8 cellular contexts compared by ENCODE assay signal in the genomic region with DNA sequence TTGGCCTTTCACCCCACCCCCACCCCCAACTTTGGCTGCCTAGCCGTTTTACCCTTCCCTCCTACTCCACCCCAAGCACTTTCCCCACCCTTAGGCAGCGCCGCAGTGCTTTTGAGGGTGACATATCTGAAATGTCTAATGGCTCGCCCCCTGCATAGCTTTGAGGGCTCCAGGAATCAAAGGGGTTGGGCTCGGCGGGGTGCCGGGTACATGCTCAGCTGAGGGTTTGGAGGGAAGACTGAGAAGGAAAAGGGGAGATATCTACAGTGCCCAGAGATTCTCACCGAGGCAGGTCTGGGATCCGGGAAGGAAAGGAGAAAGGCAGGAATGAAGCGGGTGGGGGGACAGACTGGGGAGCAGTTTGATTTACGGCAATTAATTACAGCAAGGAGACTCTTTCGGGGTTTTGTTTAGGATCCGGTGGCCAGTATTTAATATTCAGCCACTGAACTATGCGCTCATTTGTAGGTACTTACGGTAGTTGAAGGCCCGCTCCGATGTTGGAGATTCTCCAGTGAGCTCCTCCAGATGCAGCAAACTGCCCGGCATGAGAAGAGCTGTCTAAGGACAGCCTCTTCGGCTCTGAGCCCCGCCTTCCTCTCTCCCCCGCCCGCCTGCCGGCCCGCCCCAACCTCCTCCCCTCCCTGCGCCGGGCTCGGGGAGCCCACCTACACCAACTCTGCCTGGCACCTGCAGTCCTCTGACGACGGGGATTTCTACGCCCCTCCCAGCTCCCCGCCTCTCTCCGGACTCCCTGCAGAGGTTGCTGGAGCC. TPM values are rescaled to one million over a fixed set of nuclear protein-coding genes. Genes with fewer than 3 reads are reported as not detected.
DNase-seq lines count a peak whose midpoint lies in the region; ATAC-seq, FAIRE-seq and TF ChIP-seq lines count a peak whose summit lies in the region.

A gene with protein sequence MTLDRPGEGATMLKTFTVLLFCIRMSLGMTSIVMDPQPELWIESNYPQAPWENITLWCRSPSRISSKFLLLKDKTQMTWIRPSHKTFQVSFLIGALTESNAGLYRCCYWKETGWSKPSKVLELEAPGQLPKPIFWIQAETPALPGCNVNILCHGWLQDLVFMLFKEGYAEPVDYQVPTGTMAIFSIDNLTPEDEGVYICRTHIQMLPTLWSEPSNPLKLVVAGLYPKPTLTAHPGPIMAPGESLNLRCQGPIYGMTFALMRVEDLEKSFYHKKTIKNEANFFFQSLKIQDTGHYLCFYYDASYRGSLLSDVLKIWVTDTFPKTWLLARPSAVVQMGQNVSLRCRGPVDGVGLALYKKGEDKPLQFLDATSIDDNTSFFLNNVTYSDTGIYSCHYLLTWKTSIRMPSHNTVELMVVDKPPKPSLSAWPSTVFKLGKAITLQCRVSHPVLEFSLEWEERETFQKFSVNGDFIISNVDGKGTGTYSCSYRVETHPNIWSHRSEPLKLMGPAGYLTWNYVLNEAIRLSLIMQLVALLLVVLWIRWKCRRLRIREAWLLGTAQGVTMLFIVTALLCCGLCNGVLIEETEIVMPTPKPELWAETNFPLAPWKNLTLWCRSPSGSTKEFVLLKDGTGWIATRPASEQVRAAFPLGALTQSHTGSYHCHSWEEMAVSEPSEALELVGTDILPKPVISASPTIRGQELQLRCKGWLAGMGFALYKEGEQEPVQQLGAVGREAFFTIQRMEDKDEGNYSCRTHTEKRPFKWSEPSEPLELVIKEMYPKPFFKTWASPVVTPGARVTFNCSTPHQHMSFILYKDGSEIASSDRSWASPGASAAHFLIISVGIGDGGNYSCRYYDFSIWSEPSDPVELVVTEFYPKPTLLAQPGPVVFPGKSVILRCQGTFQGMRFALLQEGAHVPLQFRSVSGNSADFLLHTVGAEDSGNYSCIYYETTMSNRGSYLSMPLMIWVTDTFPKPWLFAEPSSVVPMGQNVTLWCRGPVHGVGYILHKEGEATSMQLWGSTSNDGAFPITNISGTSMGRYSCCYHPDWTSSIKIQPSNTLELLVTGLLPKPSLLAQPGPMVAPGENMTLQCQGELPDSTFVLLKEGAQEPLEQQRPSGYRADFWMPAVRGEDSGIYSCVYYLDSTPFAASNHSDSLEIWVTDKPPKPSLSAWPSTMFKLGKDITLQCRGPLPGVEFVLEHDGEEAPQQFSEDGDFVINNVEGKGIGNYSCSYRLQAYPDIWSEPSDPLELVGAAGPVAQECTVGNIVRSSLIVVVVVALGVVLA (N-terminal part only) (minus strand): TSS at position 569 of the 774 bp plus-strand sequence. CDS start 2,632 bp downstream, outside the sequence.

- DNase-seq in COLO829 (ENCODE audit: low spot score), result peak; percentile 4
- DNase-seq in NB4 (ENCODE audit: low read depth), result peak; percentile 2
- DNase-seq in esophagus muscularis mucosa (ENCODE audit: extremely low spot score), result no peak
- no peak for DNase-seq in naive thymus-derived CD4-positive, alpha-beta T cell
- DNase-seq in GM20000 (ENCODE audit: low spot score), result no peak
- DNase-seq in NCI-H2196 (lab: John Stamatoyannopoulos, UW; ENCODE audit: unreplicated experiment), result no peak
- no peak for DNase-seq in GM12891 (ENCODE audit: insufficient read length, low spot score)
- DNase-seq in AML-193 (lab: John Stamatoyannopoulos, UW), result no peak

- TF ChIP-seq POLR2A in NB4 (IDR thresholded peaks at IDR 0.05; ENCODE audit: extremely low read depth, insufficient read length) (no peak), esophagus muscularis mucosa (IDR thresholded peaks at IDR 0.05; ENCODE audit: low read depth) (no peak), GM12891 (IDR thresholded peaks at IDR 0.05; ENCODE audit: low read depth, low read length) (no peak)

- H3K4me1 Mint-ChIP-seq in naive thymus-derived CD4-positive, alpha-beta T cell, result peaks cover 0 to 5% (median 0%) of the 10 kb centered on the region in 7 donors

- peaks cover 5 to 27% (median 17%) of the 10 kb centered on the region in 5 donors for H3K27me3 Mint-ChIP-seq in naive thymus-derived CD4-positive, alpha-beta T cell

- H3K4me1 ChIP-seq in esophagus muscularis mucosa, result peaks cover 0 to 13% (median 9%) of the 10 kb centered on the region in 4 donors
- no peaks in the 10 kb centered on the region for H3K4me1 ChIP-seq in naive thymus-derived CD4-positive, alpha-beta T cell (ENCODE audit: control insufficient read depth in 2 of 2, insufficient read depth in 2 of 2, low read length in 2 of 2)

- H3K27ac Mint-ChIP-seq in naive thymus-derived CD4-positive, alpha-beta T cell, result no peak within 1 kb of the TSS

- no peak for TF ChIP-seq CTCF in NB4 (IDR thresholded peaks at IDR 0.05; ENCODE audit: low read depth, low read length)
- no peak for TF ChIP-seq CTCF in esophagus muscularis mucosa (IDR thresholded peaks at IDR 0.05)
- no peak for TF ChIP-seq CTCF in GM20000 (IDR thresholded peaks at IDR 0.05; ENCODE audit: extremely low read depth, missing control alignments)

- no peaks in the 10 kb centered on the region for H3K9me3 Mint-ChIP-seq in naive thymus-derived CD4-positive, alpha-beta T cell

- 29% methylated on average over 21 of the region's 32 CpGs for WGBS in esophagus muscularis mucosa

- H3K36me3 ChIP-seq in esophagus muscularis mucosa, result no peaks in the 10 kb centered on the region
- no peaks in the 10 kb centered on the region for H3K36me3 ChIP-seq in naive thymus-derived CD4-positive, alpha-beta T cell (ENCODE audit: control insufficient read depth in 2 of 3, insufficient read depth in 3 of 3, low read length in 3 of 3)

- H3K36me3 Mint-ChIP-seq in naive thymus-derived CD4-positive, alpha-beta T cell, result no peaks in the 10 kb centered on the region

- H3K9me3 ChIP-seq in esophagus muscularis mucosa, result no peaks in the 10 kb centered on the region
- H3K9me3 ChIP-seq in naive thymus-derived CD4-positive, alpha-beta T cell (ENCODE audit: control insufficient read depth in 2 of 3, low read length in 3 of 3), result no peaks in the 10 kb centered on the region

- POLR2A ChIA-PET in naive thymus-derived CD4-positive, alpha-beta T cell (lab: Charles Lee), result no interaction called here

- TF ChIP-seq EP300 in esophagus muscularis mucosa (IDR thresholded peaks at IDR 0.05), result no peak

- no peaks in the 10 kb centered on the region for H3K27me3 ChIP-seq in esophagus muscularis mucosa
- no peaks in the 10 kb centered on the region for H3K27me3 ChIP-seq in naive thymus-derived CD4-positive, alpha-beta T cell (ENCODE audit: control insufficient read depth in 2 of 2, insufficient read depth in 2 of 2, low read length in 2 of 2)

- FAIRE-seq in GM12891 (lab: Jason Lieb, UNC), result no peak

- CTCF ChIA-PET in naive thymus-derived CD4-positive, alpha-beta T cell (lab: Charles Lee), result no interaction called here

- ATAC-seq in naive thymus-derived CD4-positive, alpha-beta T cell, result no peak

- intact Hi-C loops in esophagus muscularis mucosa (cut with DNase I), result no loop called here
- intact Hi-C loops in naive thymus-derived CD4-positive, alpha-beta T cell (cut with micrococcal nuclease), result no loop called here

- no peak within 1 kb of the TSS for H3K27ac ChIP-seq in esophagus muscularis mucosa (replicated peaks in 1 of 4)
- no peak within 1 kb of the TSS for H3K27ac ChIP-seq in naive thymus-derived CD4-positive, alpha-beta T cell (ENCODE audit: low read depth, low read length)

- peak within 1 kb of the TSS in 6 of 10 donors; percentile 0 to 47 (median 28) for H3K4me3 Mint-ChIP-seq in naive thymus-derived CD4-positive, alpha-beta T cell

- H3K4me3 ChIP-seq in NB4 (ENCODE audit: low read depth, low read length) (no peak within 1 kb of the TSS), esophagus muscularis mucosa (peak within 1 kb of the TSS; percentile 28 to 44 (median 35))
- no peak within 1 kb of the TSS for H3K4me3 ChIP-seq in naive thymus-derived CD4-positive, alpha-beta T cell (ENCODE audit: low read length)

TF ChIP-seq in GM12891, 5 proteins besides CTCF, POLR2A, EP300 and RAD21:
- TF ChIP-seq TAF1 (IDR thresholded peaks at IDR 0.05; ENCODE audit: low read depth, low read length) (no peak), SPI1 (IDR thresholded peaks at IDR 0.05; ENCODE audit: low read depth, low read length) (no peak), POLR2AphosphoS5 (IDR thresholded peaks at IDR 0.05; ENCODE audit: low read depth, low read length) (no peak), POU2F2 (IDR thresholded peaks at IDR 0.05; ENCODE audit: low read depth, low read length) (no peak), PAX5 (IDR thresholded peaks at IDR 0.05; ENCODE audit: insufficient read depth, low read length, severe bottlenecking) (no peak)

RNA-seq across cellular contexts. Expression of the gene that starts here (rescaled TPM):
- total RNA-seq in esophagus muscularis mucosa, result 1 to 10 TPM; 1.2 to 4.3 (median 3.0) TPM
- not detected for total RNA-seq in naive thymus-derived CD4-positive, alpha-beta T cell
- not detected for polyA plus RNA-seq in naive thymus-derived CD4-positive, alpha-beta T cell
- polyA plus RNA-seq in GM12891 (2012; ENCODE audit: low read depth, missing spikeins), result not detected

Comparison
In these comparisons a context has a peak if more than half of its experiments do, and no peak if none do; other contexts are left out.
1. DNase-seq: peak in COLO829 (single experiment) and NB4 (single experiment); none in esophagus muscularis mucosa (single experiment), naive thymus-derived CD4-positive, alpha-beta T cell (0 of 9), GM20000 (single experiment), NCI-H2196 (single experiment), GM12891 (single experiment) and AML-193 (0 of 2).
2. H3K4me3 ChIP-seq: peak in esophagus muscularis mucosa (4 of 4); none in NB4 (single experiment) and naive thymus-derived CD4-positive, alpha-beta T cell (single experiment).